ENCODE assay signal across 16 cellular contexts in the genomic region with DNA sequence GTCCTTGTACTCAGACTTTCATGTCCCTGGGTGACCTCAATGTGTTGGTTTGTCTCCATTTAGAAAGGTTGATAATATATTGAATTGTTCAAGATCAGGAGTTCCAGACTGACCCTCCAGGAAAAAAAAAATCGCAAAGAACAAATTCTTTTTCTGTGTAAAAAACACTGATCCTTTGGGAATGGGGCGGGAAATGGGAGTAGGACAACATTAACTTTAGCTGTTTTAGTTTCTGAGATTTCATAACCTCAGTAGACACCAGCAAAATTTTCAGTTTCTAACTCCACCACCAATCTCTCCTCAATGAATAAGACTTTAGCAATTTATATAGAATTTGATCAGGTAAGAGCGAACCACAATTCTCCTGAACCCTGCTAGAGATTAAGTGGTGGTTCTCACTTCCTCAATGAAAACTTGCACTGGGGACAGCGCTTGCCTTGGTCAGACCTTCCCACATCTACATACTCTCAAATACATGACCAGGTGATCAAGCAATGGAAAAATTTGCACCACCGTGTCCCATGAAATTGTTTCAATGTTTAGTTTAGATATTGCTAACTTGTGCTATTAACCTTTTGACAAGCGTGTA.
A peak's percentile ranks its signal among the peaks of the same experiment; 100 is the strongest.
DNase-seq lines count a peak whose midpoint lies in the region; ATAC-seq and TF ChIP-seq lines count a peak whose summit lies in the region.
"Had no signal": no experiment of that assay in that cellular context is flagged by ENCODE, and none has a peak within 500 bp of the region (broad histone marks: within the 10 kb centered on the region; RNA-seq: fewer than 3 reads in every experiment).

No MANE protein-coding gene starts in this region.

- H4K20me1 ChIP-seq in osteoblast (ENCODE audit: insufficient read depth, low read length), result no peaks in the 10 kb centered on the region

- no peaks in the 10 kb centered on the region for H3K36me3 Mint-ChIP-seq in natural killer cell treated with Interleukin-12 subunit alpha and Interleukin-12 subunit beta and Interleukin-15 and Interleukin-18, amount 100 ng/mL, for 72 hours
- H3K36me3 Mint-ChIP-seq: CD8-positive, alpha-beta T cell had no signal

- no peaks in the 10 kb centered on the region for H3K4me1 Mint-ChIP-seq in natural killer cell treated with Interleukin-12 subunit alpha and Interleukin-12 subunit beta and Interleukin-15 and Interleukin-18, amount 100 ng/mL, for 72 hours (ENCODE audit: low read depth in 2 of 2)

- H2AFZ ChIP-seq in osteoblast (ENCODE audit: low read length), result no peak overlapping the region

- no peak overlapping the region for H3K4me3 Mint-ChIP-seq in natural killer cell treated with Interleukin-12 subunit alpha and Interleukin-12 subunit beta and Interleukin-15 and Interleukin-18, amount 100 ng/mL, for 72 hours
- H3K4me3 Mint-ChIP-seq: CD8-positive, alpha-beta T cell; dendritic cell treated with granulocyte-macrophage colony-stimulating factor and Interleukin-4, amounts not matched to agents 40 ng/mL and 50 ng/mL, for 4 days had no signal

- H3K4me3 ChIP-seq in ascending aorta (peak overlapping the region; percentile 13 to 23), osteoblast (ENCODE audit: insufficient read depth, low read length) (no peak overlapping the region)
- H3K4me3 ChIP-seq: prostate gland had no signal

- H3K27me3 Mint-ChIP-seq in natural killer cell treated with Interleukin-12 subunit alpha and Interleukin-12 subunit beta and Interleukin-15 and Interleukin-18, amount 100 ng/mL, for 72 hours, result peaks cover 5 to 28% of the 10 kb centered on the region in 2 donors
- H3K27me3 Mint-ChIP-seq: dendritic cell treated with granulocyte-macrophage colony-stimulating factor and Interleukin-4, amounts not matched to agents 40 ng/mL and 50 ng/mL, for 4 days had no signal

- TF ChIP-seq CTCF in ascending aorta (IDR thresholded peaks at IDR 0.05) (no peak), osteoblast (IDR thresholded peaks at IDR 0.05; ENCODE audit: extremely low read depth, low read depth, low read length) (no peak)

- H3K36me3 ChIP-seq in ascending aorta, result no peaks in the 10 kb centered on the region
- H3K36me3 ChIP-seq in osteoblast (ENCODE audit: insufficient read depth, low read length), result no peaks in the 10 kb centered on the region
- H3K36me3 ChIP-seq: prostate gland, WERI-Rb-1 had no signal

- peak overlapping the region; percentile 61 for H3K4me2 ChIP-seq in osteoblast (ENCODE audit: insufficient read depth, low read length)

- H3K27ac Mint-ChIP-seq in natural killer cell treated with Interleukin-12 subunit alpha and Interleukin-12 subunit beta and Interleukin-15 and Interleukin-18, amount 100 ng/mL, for 72 hours, result no peak overlapping the region
- H3K27ac Mint-ChIP-seq: CD8-positive, alpha-beta T cell; dendritic cell treated with granulocyte-macrophage colony-stimulating factor and Interleukin-4, amounts not matched to agents 40 ng/mL and 50 ng/mL, for 4 days had no signal

- H3K9me3 ChIP-seq in ascending aorta (no peaks in the 10 kb centered on the region), osteoblast (ENCODE audit: low read depth, low read length) (no peaks in the 10 kb centered on the region)
- H3K9me3 ChIP-seq: prostate gland had no signal

- peak; percentile 29 for ATAC-seq in Right ventricle myocardium inferior
- ATAC-seq in natural killer cell treated with Interleukin-12 subunit alpha and Interleukin-12 subunit beta and Interleukin-15 and Interleukin-18, amount 100 ng/mL, for 72 hours, result no peak
- ATAC-seq: CD8-positive, alpha-beta T cell; stimulated activated naive CD8-positive, alpha-beta T cell treated with anti-CD3 and anti-CD28 coated beads, Interleukin-15, Interleukin-2, amounts not matched to agents 100 U/mL and 50 U/mL, for 24 hours had no signal

- H3K27ac ChIP-seq in ascending aorta, result peak overlapping the region; percentile 83 to 91
- H3K27ac ChIP-seq in osteoblast (ENCODE audit: low read depth, low read length), result no peak overlapping the region
- H3K27ac ChIP-seq: 22Rv1, WERI-Rb-1 had no signal

- no peaks in the 10 kb centered on the region for H3K9me3 Mint-ChIP-seq in natural killer cell treated with Interleukin-12 subunit alpha and Interleukin-12 subunit beta and Interleukin-15 and Interleukin-18, amount 100 ng/mL, for 72 hours
- H3K9me3 Mint-ChIP-seq: CD8-positive, alpha-beta T cell; dendritic cell treated with granulocyte-macrophage colony-stimulating factor and Interleukin-4, amounts not matched to agents 40 ng/mL and 50 ng/mL, for 4 days had no signal

- DNase-seq in Right ventricle myocardium inferior (ENCODE audit: missing footprints) (no peak), cardiac septum (ENCODE audit: low spot score) (no peak), ascending aorta (ENCODE audit: low spot score in 2 of 2) (no peak), osteoblast (ENCODE audit: insufficient read length, low spot score, missing footprints) (no peak), DMS114 treated with DMSO at 0.1 percent for 48 hours (lab: John Stamatoyannopoulos, UW; ENCODE audit: unreplicated experiment) (no peak), EL (no peak), NCI-H2107 (lab: John Stamatoyannopoulos, UW) (no peak)
- no peak for DNase-seq in natural killer cell treated with Interleukin-12 subunit alpha and Interleukin-12 subunit beta and Interleukin-15 and Interleukin-18, amount 100 ng/mL, for 72 hours (ENCODE audit: low spot score)
- DNase-seq: activated CD8-positive, alpha-beta memory T cell treated with anti-CD3 and anti-CD28 coated beads, Interleukin-2, amount 50 U/mL, for 4 hours; CD8-positive, alpha-beta T cell; stimulated activated CD4-positive, alpha-beta T cell treated with anti-CD3 and anti-CD28 coated beads, Interleukin-4, amount 100 ng/mL, for 24 hours; stimulated activated naive CD8-positive, alpha-beta T cell treated with anti-CD3 and anti-CD28 coated beads, Interleukin-15, Interleukin-2, amounts not matched to agents 100 U/mL and 50 U/mL, for 24 hours; WERI-Rb-1 had no signal

- H3K79me2 ChIP-seq in osteoblast (ENCODE audit: insufficient read depth, low read length), result no peaks in the 10 kb centered on the region

- intact Hi-C loops in Right ventricle myocardium inferior (cut with DNase I) (no loop called here), cardiac septum (cut with DNase I) (loop anchor here (5.0 kb wide), 1 partner anchor 55 kb away; no protein-coding TSS in a partner anchor), ascending aorta (cut with DNase I) (loop anchor here (1.0 kb wide), 1 partner anchor 20 kb away; no protein-coding TSS in a partner anchor)

- H3K4me1 ChIP-seq in ascending aorta (peaks cover 5 to 62% of the 10 kb centered on the region in 2 donors), osteoblast (ENCODE audit: insufficient read depth, low read length) (peaks cover 9% of the 10 kb centered on the region)
- H3K4me1 ChIP-seq: prostate gland had no signal

- no peaks in the 10 kb centered on the region for H3K27me3 ChIP-seq in ascending aorta
- H3K27me3 ChIP-seq in osteoblast (ENCODE audit: insufficient read depth, low read length), result no peaks in the 10 kb centered on the region
